In the genomic region with DNA sequence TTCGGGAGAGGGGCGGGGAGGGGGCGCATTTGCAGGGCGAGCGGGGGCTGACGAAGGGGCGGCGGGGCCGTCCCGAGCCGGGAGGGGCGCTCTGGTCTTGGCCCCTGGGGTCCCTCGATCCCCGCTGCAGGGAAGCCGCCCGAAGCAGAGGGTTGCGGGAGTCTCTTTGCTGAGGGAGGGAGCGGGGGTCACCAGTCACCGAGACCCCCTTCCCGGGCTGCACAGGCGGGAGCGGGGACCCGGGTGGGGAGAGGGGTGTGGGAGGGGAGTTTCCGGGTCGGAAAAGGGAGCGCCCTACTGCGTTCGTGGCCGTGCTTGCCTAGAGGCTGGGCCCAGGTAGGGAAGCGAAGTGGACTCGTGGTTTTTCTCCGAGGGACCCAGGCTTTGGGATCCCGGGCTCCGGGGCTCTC, we compare ENCODE assay signal across 6 cellular contexts. TPM values are rescaled to one million over a fixed set of nuclear protein-coding genes. Genes with fewer than 3 reads are reported as not detected.
DNase-seq lines count a peak whose midpoint lies in the region; ATAC-seq and TF ChIP-seq lines count a peak whose summit lies in the region.

No MANE protein-coding gene starts in this region.

- H3K27me3 Mint-ChIP-seq in GM23338 (ENCODE audit: insufficient read depth, low read depth, poor library complexity), result peaks cover 31% of the 10 kb centered on the region

- H3K27ac ChIP-seq in GM23338 (ENCODE audit: low read depth), result no peak overlapping the region
- peak overlapping the region; percentile 77 for H3K27ac ChIP-seq in RWPE2 (ENCODE audit: poor library complexity, severe bottlenecking)

- peaks cover 4% of the 10 kb centered on the region; the same call in 1 of the 2 replicates for H3K9me2 ChIP-seq in GM23338 (ENCODE audit: insufficient read depth)

- peak overlapping the region; percentile 79 for H3K4me3 ChIP-seq in GM23338
- H3K4me3 ChIP-seq in RWPE2 (ENCODE audit: severe bottlenecking), result peak overlapping the region; percentile 57
- peak overlapping the region; percentile 71 for H3K4me3 ChIP-seq in iPS-15b (ENCODE audit: low read depth, low read length)

- no peak for TF ChIP-seq CTCF in GM23338 (conservative IDR thresholded peaks at IDR 0.05; ENCODE audit: low read depth in 2 of 2)
- TF ChIP-seq CTCF in RWPE2 (IDR thresholded peaks at IDR 0.05; ENCODE audit: poor library complexity, severe bottlenecking), result no peak

- peak overlapping the region; percentile 38 for H2AFZ ChIP-seq in GM23338

- peaks cover 11% of the 10 kb centered on the region; the same call in 2 of the 3 replicates for H3K9me3 Mint-ChIP-seq in GM23338

- no peaks in the 10 kb centered on the region for H3K9me3 ChIP-seq in RWPE2 (ENCODE audit: severe bottlenecking)
- no peaks in the 10 kb centered on the region for H3K9me3 ChIP-seq in iPS-15b (ENCODE audit: control insufficient read depth, insufficient read depth, low read length)

- peaks cover 33% of the 10 kb centered on the region for H3K4me1 Mint-ChIP-seq in GM23338

- peak; percentile 44 for ATAC-seq in GM23338
- ATAC-seq in RWPE2 (ENCODE audit: low read depth), result peak; percentile 33; the same call in 2 of the 3 replicates

- DNase-seq in GM23338 (ENCODE audit: low spot score) (peak; percentile 48), RWPE2 (ENCODE audit: low spot score) (no peak), NCI-H774 (lab: John Stamatoyannopoulos, UW) (no peak), Kasumi-1 (lab: John Stamatoyannopoulos, UW) (no peak), AG08396 (ENCODE audit: low spot score) (no peak)

- peak overlapping the region; percentile 65 for H3K9ac ChIP-seq in iPS-15b (ENCODE audit: low read depth, low read length)

- no peak overlapping the region for H3K27ac Mint-ChIP-seq in GM23338

- H3K36me3 ChIP-seq in GM23338 (ENCODE audit: insufficient read depth) (no peaks in the 10 kb centered on the region; the same call in 1 of the 2 replicates), RWPE2 (ENCODE audit: low read depth) (peaks cover 37% of the 10 kb centered on the region), iPS-15b (ENCODE audit: control insufficient read depth, insufficient read depth, low read length) (peaks cover 6% of the 10 kb centered on the region)

- peaks cover 14% of the 10 kb centered on the region for H3K79me2 ChIP-seq in GM23338 (replicated peaks; ENCODE audit: insufficient read depth)

- peak overlapping the region; percentile 99 for H3K4me2 ChIP-seq in GM23338

- peaks cover 22% of the 10 kb centered on the region for H3F3A ChIP-seq in GM23338 (replicated peaks; ENCODE audit: low read depth)

- peaks cover 12% of the 10 kb centered on the region; the same call in 1 of the 2 replicates for H3K27me3 ChIP-seq in GM23338 (ENCODE audit: insufficient read depth)
- no peaks in the 10 kb centered on the region for H3K27me3 ChIP-seq in RWPE2 (ENCODE audit: insufficient read depth, poor library complexity, severe bottlenecking)
- no peaks in the 10 kb centered on the region for H3K27me3 ChIP-seq in iPS-15b (ENCODE audit: control insufficient read depth, insufficient read depth, low read length)

- H3K36me3 Mint-ChIP-seq in GM23338 (ENCODE audit: low read depth), result peaks cover 23% of the 10 kb centered on the region

- H4K20me1 ChIP-seq in GM23338 (replicated peaks; ENCODE audit: insufficient read depth), result no peaks in the 10 kb centered on the region

- peak overlapping the region; percentile 80 for H3K4me3 Mint-ChIP-seq in GM23338

- H3K4me1 ChIP-seq in GM23338 (ENCODE audit: insufficient read depth) (peaks cover 30% of the 10 kb centered on the region), RWPE2 (ENCODE audit: insufficient read depth, poor library complexity, severe bottlenecking) (peaks cover 23% of the 10 kb centered on the region), iPS-15b (ENCODE audit: control insufficient read depth, insufficient read depth, low read length) (peaks cover 22% of the 10 kb centered on the region)

TF ChIP-seq in GM23338, 12 proteins besides CTCF, POLR2A, EP300 and RAD21 (continues in another document):
- TF ChIP-seq, protein P1, sequence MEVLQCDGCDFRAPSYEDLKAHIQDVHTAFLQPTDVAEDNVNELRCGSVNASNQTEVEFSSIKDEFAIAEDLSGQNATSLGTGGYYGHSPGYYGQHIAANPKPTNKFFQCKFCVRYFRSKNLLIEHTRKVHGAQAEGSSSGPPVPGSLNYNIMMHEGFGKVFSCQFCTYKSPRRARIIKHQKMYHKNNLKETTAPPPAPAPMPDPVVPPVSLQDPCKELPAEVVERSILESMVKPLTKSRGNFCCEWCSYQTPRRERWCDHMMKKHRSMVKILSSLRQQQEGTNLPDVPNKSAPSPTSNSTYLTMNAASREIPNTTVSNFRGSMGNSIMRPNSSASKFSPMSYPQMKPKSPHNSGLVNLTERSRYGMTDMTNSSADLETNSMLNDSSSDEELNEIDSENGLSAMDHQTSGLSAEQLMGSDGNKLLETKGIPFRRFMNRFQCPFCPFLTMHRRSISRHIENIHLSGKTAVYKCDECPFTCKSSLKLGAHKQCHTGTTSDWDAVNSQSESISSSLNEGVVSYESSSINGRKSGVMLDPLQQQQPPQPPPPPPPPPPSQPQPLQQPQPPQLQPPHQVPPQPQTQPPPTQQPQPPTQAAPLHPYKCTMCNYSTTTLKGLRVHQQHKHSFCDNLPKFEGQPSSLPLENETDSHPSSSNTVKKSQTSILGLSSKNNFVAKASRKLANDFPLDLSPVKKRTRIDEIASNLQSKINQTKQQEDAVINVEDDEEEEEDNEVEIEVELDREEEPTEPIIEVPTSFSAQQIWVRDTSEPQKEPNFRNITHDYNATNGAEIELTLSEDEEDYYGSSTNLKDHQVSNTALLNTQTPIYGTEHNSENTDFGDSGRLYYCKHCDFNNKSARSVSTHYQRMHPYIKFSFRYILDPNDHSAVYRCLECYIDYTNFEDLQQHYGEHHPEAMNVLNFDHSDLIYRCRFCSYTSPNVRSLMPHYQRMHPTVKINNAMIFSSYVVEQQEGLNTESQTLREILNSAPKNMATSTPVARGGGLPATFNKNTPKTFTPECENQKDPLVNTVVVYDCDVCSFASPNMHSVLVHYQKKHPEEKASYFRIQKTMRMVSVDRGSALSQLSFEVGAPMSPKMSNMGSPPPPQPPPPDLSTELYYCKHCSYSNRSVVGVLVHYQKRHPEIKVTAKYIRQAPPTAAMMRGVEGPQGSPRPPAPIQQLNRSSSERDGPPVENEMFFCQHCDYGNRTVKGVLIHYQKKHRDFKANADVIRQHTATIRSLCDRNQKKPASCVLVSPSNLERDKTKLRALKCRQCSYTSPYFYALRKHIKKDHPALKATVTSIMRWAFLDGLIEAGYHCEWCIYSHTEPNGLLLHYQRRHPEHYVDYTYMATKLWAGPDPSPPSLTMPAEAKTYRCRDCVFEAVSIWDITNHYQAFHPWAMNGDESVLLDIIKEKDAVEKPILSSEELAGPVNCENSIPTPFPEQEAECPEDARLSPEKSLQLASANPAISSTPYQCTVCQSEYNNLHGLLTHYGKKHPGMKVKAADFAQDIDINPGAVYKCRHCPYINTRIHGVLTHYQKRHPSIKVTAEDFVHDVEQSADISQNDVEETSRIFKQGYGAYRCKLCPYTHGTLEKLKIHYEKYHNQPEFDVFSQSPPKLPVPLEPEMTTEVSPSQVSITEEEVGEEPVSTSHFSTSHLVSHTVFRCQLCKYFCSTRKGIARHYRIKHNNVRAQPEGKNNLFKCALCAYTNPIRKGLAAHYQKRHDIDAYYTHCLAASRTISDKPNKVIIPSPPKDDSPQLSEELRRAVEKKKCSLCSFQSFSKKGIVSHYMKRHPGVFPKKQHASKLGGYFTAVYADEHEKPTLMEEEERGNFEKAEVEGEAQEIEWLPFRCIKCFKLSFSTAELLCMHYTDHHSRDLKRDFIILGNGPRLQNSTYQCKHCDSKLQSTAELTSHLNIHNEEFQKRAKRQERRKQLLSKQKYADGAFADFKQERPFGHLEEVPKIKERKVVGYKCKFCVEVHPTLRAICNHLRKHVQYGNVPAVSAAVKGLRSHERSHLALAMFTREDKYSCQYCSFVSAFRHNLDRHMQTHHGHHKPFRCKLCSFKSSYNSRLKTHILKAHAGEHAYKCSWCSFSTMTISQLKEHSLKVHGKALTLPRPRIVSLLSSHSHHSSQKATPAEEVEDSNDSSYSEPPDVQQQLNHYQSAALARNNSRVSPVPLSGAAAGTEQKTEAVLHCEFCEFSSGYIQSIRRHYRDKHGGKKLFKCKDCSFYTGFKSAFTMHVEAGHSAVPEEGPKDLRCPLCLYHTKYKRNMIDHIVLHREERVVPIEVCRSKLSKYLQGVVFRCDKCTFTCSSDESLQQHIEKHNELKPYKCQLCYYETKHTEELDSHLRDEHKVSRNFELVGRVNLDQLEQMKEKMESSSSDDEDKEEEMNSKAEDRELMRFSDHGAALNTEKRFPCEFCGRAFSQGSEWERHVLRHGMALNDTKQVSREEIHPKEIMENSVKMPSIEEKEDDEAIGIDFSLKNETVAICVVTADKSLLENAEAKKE (CRISPR knock-in tag; IDR thresholded peaks at IDR 0.05), result no peak
- TF ChIP-seq EZH2phosphoT487 (IDR thresholded peaks at IDR 0.05; ENCODE audit: unreplicated experiment) (no peak), JUNB (IDR thresholded peaks at IDR 0.05; ENCODE audit: unreplicated experiment) (no peak), CREB1 (CRISPR knock-in tag; IDR thresholded peaks at IDR 0.05; ENCODE audit: low read depth) (no peak)

RNA-seq across cellular contexts. Expression of a gene that starts 0.4 kb away (rescaled TPM):
- total RNA-seq in GM23338 (2014; rRNA removed; shearing (Covaris generic)), result 60.6 and 62.9 TPM in 2 replicates
- 11.5 and 12.2 TPM in 2 replicates for polyA plus RNA-seq in GM23338 (2016; fragmentation: Nextera tagmentation; extraction: Ambion mirVana)

RNA-seq across cellular contexts. Expression of a gene that starts 10.7 kb away (rescaled TPM):
- 3.3 and 4.4 TPM in 2 replicates for total RNA-seq in GM23338 (2014; rRNA removed; shearing (Covaris generic))
- 2.6 and 3.0 TPM in 2 replicates for polyA plus RNA-seq in GM23338 (2016; fragmentation: Nextera tagmentation; extraction: Ambion mirVana)

RNA-seq across cellular contexts. Expression of a gene that starts 25.4 kb away (rescaled TPM):
- 0.21 TPM in 1 of 2 replicates, not detected in the other for total RNA-seq in GM23338 (2014; rRNA removed; shearing (Covaris generic))
- 0.31 and 0.57 TPM in 2 replicates for polyA plus RNA-seq in GM23338 (2016; fragmentation: Nextera tagmentation; extraction: Ambion mirVana)

RNA-seq across cellular contexts. Expression of a gene that starts 27.8 kb away (rescaled TPM):
- 0.97 and 2.0 TPM in 2 replicates for total RNA-seq in GM23338 (2014; rRNA removed; shearing (Covaris generic))
- 0.63 and 1.2 TPM in 2 replicates for polyA plus RNA-seq in GM23338 (2016; fragmentation: Nextera tagmentation; extraction: Ambion mirVana)

RNA-seq across cellular contexts. Expression of a gene that starts 46.1 kb away (rescaled TPM):
- total RNA-seq in GM23338 (2014; rRNA removed; shearing (Covaris generic)), result 0.85 TPM in 1 of 2 replicates, not detected in the other
- polyA plus RNA-seq in GM23338 (2016; fragmentation: Nextera tagmentation; extraction: Ambion mirVana), result 0.21 and 0.44 TPM in 2 replicates
